In genomic region chr5:7419367-7419766, GRCh38 we compare ENCODE assay signal across 25 cellular contexts. TPM values are rescaled to one million over a fixed set of nuclear protein-coding genes. Genes with fewer than 3 reads are reported as not detected.
DNase-seq lines count a peak whose midpoint lies in the region; ATAC-seq and TF ChIP-seq lines count a peak whose summit lies in the region.
"Had no signal": no experiment of that assay in that cellular context is flagged by ENCODE, and none has a peak within 500 bp of the region (broad histone marks: within the 10 kb centered on the region; RNA-seq: fewer than 3 reads in every experiment).

No MANE protein-coding gene starts in this region.

- no peak overlapping the region for H3K23ac ChIP-seq in H9 (ENCODE audit: insufficient read length, low read depth, low read length)

- no peaks in the 10 kb centered on the region for H3K27me3 Mint-ChIP-seq in H9 (ENCODE audit: low read depth)

- no peak overlapping the region for H3K27ac ChIP-seq in H9 (ENCODE audit: insufficient read length, low read depth, low read length)
- peak overlapping the region; percentile 92 for H3K27ac ChIP-seq in psoas muscle
- H3K27ac ChIP-seq: A549 had no signal

- H3K9me3 ChIP-seq in H9 (ENCODE audit: control insufficient read depth, low read depth, low read length), result no peaks in the 10 kb centered on the region
- H3K9me3 ChIP-seq in NT2/D1 (ENCODE audit: insufficient read depth, low read length), result peaks cover 5% of the 10 kb centered on the region; the same call in 1 of the 2 replicates
- H3K9me3 ChIP-seq in psoas muscle, result no peaks in the 10 kb centered on the region
- H3K9me3 ChIP-seq: A549, Caco-2 had no signal

- no peak overlapping the region for H4K5ac ChIP-seq in H9 (ENCODE audit: insufficient read length, low read depth, low read length)

- intact Hi-C loops in psoas muscle (cut with DNase I), result loop anchor here in 1 of 2 donors (5.0 kb wide), 1 partner anchor 73 kb away; no protein-coding TSS in a partner anchor

- TF ChIP-seq CTCF in H9 (conservative IDR thresholded peaks at IDR 0.05) (no peak), psoas muscle (IDR thresholded peaks at IDR 0.05) (no peak)

- H3K4me1 Mint-ChIP-seq in H9, result peaks cover 58 to 66% of the 10 kb centered on the region in 2 experiments

- H3K4me1 ChIP-seq in H9 (ENCODE audit: insufficient read depth, low read length) (peaks cover 32% of the 10 kb centered on the region), NT2/D1 (ENCODE audit: insufficient read depth, insufficient read length) (peaks cover 4% of the 10 kb centered on the region), psoas muscle (peaks cover 74% of the 10 kb centered on the region)
- H3K4me1 ChIP-seq: A549, Caco-2 had no signal

- no peaks in the 10 kb centered on the region for H4K20me1 ChIP-seq in H9 (ENCODE audit: control insufficient read depth, insufficient read depth, insufficient read length)

- no peaks in the 10 kb centered on the region; the same call in 1 of the 2 replicates for H3K79me2 ChIP-seq in H9 (ENCODE audit: insufficient read depth, low read length)

- no peaks in the 10 kb centered on the region for H3K27me3 ChIP-seq in H9 (ENCODE audit: insufficient read depth, low read length)
- H3K27me3 ChIP-seq in NT2/D1 (ENCODE audit: insufficient read depth, insufficient read length), result no peaks in the 10 kb centered on the region
- no peaks in the 10 kb centered on the region for H3K27me3 ChIP-seq in psoas muscle (ENCODE audit: insufficient read depth in 3 of 3, low read length in 2 of 3)
- H3K27me3 ChIP-seq: MG63 had no signal

- no peak overlapping the region for H2BK15ac ChIP-seq in H9 (ENCODE audit: low read depth, low read length)

- no peak overlapping the region for H3K18ac ChIP-seq in H9 (ENCODE audit: insufficient read length, low read depth, low read length)

- ATAC-seq in psoas muscle, result no peak
- no peak for ATAC-seq in GM18505 (IDR thresholded peaks at IDR 0.05; ENCODE audit: unreplicated experiment)
- ATAC-seq: A549, PC-3, SK-N-SH treated with all-trans-retinoic acid at 6 μM for 48 hours had no signal

- H2BK120ac ChIP-seq in H9 (ENCODE audit: low read depth, low read length, poor library complexity, severe bottlenecking), result no peak overlapping the region

- no peak overlapping the region for H3K4ac ChIP-seq in H9 (ENCODE audit: low read depth, low read length)

- H3K4me2 ChIP-seq in H9 (ENCODE audit: insufficient read depth, insufficient read length, low read length), result peak overlapping the region; percentile 41
- H3K4me2 ChIP-seq: A549 had no signal

- H3T11ph ChIP-seq in H9 (ENCODE audit: low read length), result no peak overlapping the region

- no peak overlapping the region for H2AFZ ChIP-seq in H9 (ENCODE audit: low read length)

- no peak overlapping the region for H2BK5ac ChIP-seq in H9 (ENCODE audit: insufficient read length, low read length)

- H3K79me1 ChIP-seq in H9 (ENCODE audit: insufficient read depth, low read depth, low read length, poor library complexity, severe bottlenecking), result no peaks in the 10 kb centered on the region

- H4K8ac ChIP-seq in H9 (replicated peaks; ENCODE audit: insufficient read length, low read depth, low read length), result no peak overlapping the region

- peak overlapping the region in 1 of 3 experiments; percentile 30; a peak in 3 of 7 replicates for H3K27ac Mint-ChIP-seq in H9

- H3K23me2 ChIP-seq in H9 (ENCODE audit: insufficient read length, low read depth, low read length, poor library complexity, severe bottlenecking), result peaks cover 5% of the 10 kb centered on the region

- WGBS in H9 (ENCODE audit: extremely low coverage, insufficient read length, low lambda C conversion rate), result no CpG with 5 or more reads among the region's 4 CpGs
- 31 to 40% (median 39%) methylated on average over 4 of the region's 4 CpGs for WGBS in psoas muscle, 3 donors

- no peak overlapping the region for H3K56ac ChIP-seq in H9 (ENCODE audit: insufficient read length, low read depth, low read length)

- H3K4me3 ChIP-seq in NT2/D1 (ENCODE audit: insufficient read length, low read depth), result no peak overlapping the region
- H3K4me3 ChIP-seq in psoas muscle, result no peak overlapping the region
- H3K4me3 ChIP-seq: A549, MG63 had no signal

- H4K91ac ChIP-seq in H9 (ENCODE audit: insufficient read length, low read depth, low read length), result no peak overlapping the region

- H3K9ac ChIP-seq in H9 (ENCODE audit: extremely low read depth, insufficient read length, low read length), result no peak overlapping the region
- peak overlapping the region; percentile 1 for H3K9ac ChIP-seq in NT2/D1 (ENCODE audit: insufficient read length, low read depth)

- no peak overlapping the region for H2AK5ac ChIP-seq in H9 (ENCODE audit: insufficient read length, low read length)

- TF ChIP-seq POLR2A in GM18505 (IDR thresholded peaks at IDR 0.05; ENCODE audit: borderline replicate concordance, extremely low read depth, insufficient read depth, insufficient read length), result no peak

- no peak overlapping the region for H2BK20ac ChIP-seq in H9 (ENCODE audit: low read depth, low read length, poor library complexity, severe bottlenecking)

- H3K36me3 Mint-ChIP-seq in H9 (ENCODE audit: insufficient read depth in 1 of 3, low read depth in 3 of 3), result peaks cover 15 to 37% (median 25%) of the 10 kb centered on the region in 3 experiments; a peak in 6 of 7 replicates
- H3K36me3 Mint-ChIP-seq: CD4-positive, alpha-beta memory T cell had no signal

- DNase-seq in H9 (no peak), NT2/D1 (ENCODE audit: low read depth, low spot score) (no peak), islet precursor cell (peak; percentile 79), psoas muscle (no peak), AG20443 (ENCODE audit: low spot score) (no peak), activated T-cell treated with anti-CD3 and anti-CD28 coated beads for 4 hours (no peak)
- DNase-seq: C1 segment of cervical spinal cord; Caco-2; CD4-positive, alpha-beta memory T cell; GF-D8; IMR-90; KG1; MG63; NCI-H1105 treated with DMSO at 0.1 percent for 48 hours; NCI-H146; NCI-H1930; NCI-H2107; NCI-H446; NCI-H524 treated with DMSO at 0.1 percent for 48 hours; NCI-H774; PC-3 had no signal

- H3K14ac ChIP-seq in H9 (ENCODE audit: insufficient read depth, low read length), result no peak overlapping the region

- H2BK12ac ChIP-seq in H9 (ENCODE audit: insufficient read length, low read depth, low read length), result no peak overlapping the region

- H3K36me3 ChIP-seq in NT2/D1 (ENCODE audit: insufficient read depth, insufficient read length, low read length), result peaks cover 15% of the 10 kb centered on the region
- H3K36me3 ChIP-seq in psoas muscle (ENCODE audit: insufficient read depth in 1 of 2, low read depth in 1 of 2), result no peaks in the 10 kb centered on the region
- H3K36me3 ChIP-seq: MG63 had no signal

- no peaks in the 10 kb centered on the region for H3K9me3 Mint-ChIP-seq in H9

- peak overlapping the region in 1 of 2 experiments; percentile 57; a peak in 1 of 5 replicates for H3K4me3 Mint-ChIP-seq in H9
- H3K4me3 Mint-ChIP-seq: CD4-positive, alpha-beta memory T cell had no signal

RNA-seq across cellular contexts. Expression of gene ADCY2, which starts 23.4 kb away (rescaled TPM):
- 30.9 and 31.3 TPM in 2 replicates for total RNA-seq in H9 (2021)
- 10 to 100 TPM; 55.1 to 91.4 (median 79.7) TPM for total RNA-seq in psoas muscle
- 10 to 100 TPM; 24.3 to 37.4 (median 35.0) TPM for polyA plus RNA-seq in psoas muscle
- total RNA-seq: Caco-2; CD4-positive, alpha-beta memory T cell; HT-29; IMR-90; PC-3 had no signal
- polyA plus RNA-seq: A549; CD4-positive, alpha-beta memory T cell; IMR-90 had no signal
